Comparison of ENCODE assay signal across 12 cellular contexts in genomic region chr15:52728899-52729298, GRCh38. TPM values are rescaled to one million over a fixed set of nuclear protein-coding genes. Genes with fewer than 3 reads are reported as not detected.
DNase-seq lines count a peak whose midpoint lies in the region; ATAC-seq and TF ChIP-seq lines count a peak whose summit lies in the region.
"Had no signal": no experiment of that assay in that cellular context is flagged by ENCODE, and none has a peak within 500 bp of the region (broad histone marks: within the 10 kb centered on the region; RNA-seq: fewer than 3 reads in every experiment).

No MANE protein-coding gene starts in this region.

- no peaks in the 10 kb centered on the region for H3K9me3 ChIP-seq in A673 (ENCODE audit: low read depth, low read length, poor library complexity, severe bottlenecking)
- no peaks in the 10 kb centered on the region for H3K9me3 ChIP-seq in GM23248 (ENCODE audit: low read depth)
- no peaks in the 10 kb centered on the region for H3K9me3 ChIP-seq in RWPE2 (ENCODE audit: severe bottlenecking)

- TF ChIP-seq CTCF in A673 (conservative IDR thresholded peaks at IDR 0.05; ENCODE audit: low read depth, low read length) (no peak), RWPE2 (IDR thresholded peaks at IDR 0.05; ENCODE audit: poor library complexity, severe bottlenecking) (no peak), GM13976 (IDR thresholded peaks at IDR 0.05; ENCODE audit: borderline replicate concordance, control extremely low read depth, extremely low read depth, insufficient read depth, missing control alignments) (no peak)

- POLR2A ChIA-PET in A673 (lab: Charles Lee; ENCODE audit: low non-redundant PET), result no interaction called here

- in situ Hi-C loops in GM23248 (cut with MboI) (loop anchor here (25.0 kb wide), 1 partner anchor 392 kb away; no protein-coding TSS in a partner anchor), GM13976 (cut with MboI; ENCODE audit: low sequenced_read_pairs, unreplicated experiment) (no loop called here)

- ATAC-seq in RWPE2 (ENCODE audit: low read depth), result peak; percentile 79

- H3K9ac ChIP-seq in GM23248, result no peak overlapping the region

- H3K4me3 ChIP-seq in A673 (ENCODE audit: low read depth, low read length, poor library complexity, severe bottlenecking), result no peak overlapping the region
- H3K4me3 ChIP-seq in GM23248, result no peak overlapping the region
- H3K4me3 ChIP-seq in RWPE2 (ENCODE audit: severe bottlenecking), result no peak overlapping the region

- no TSS peak for BruUV-seq in A673 (replicated peaks; lab: Mats Ljungman, UMichigan)

- intact Hi-C loops in A673 (cut with micrococcal nuclease; ENCODE audit: unreplicated experiment), result no loop called here

- H3K27me3 ChIP-seq in A673 (replicated peaks; ENCODE audit: insufficient read depth, low read depth, low read length, poor library complexity), result no peaks in the 10 kb centered on the region
- H3K27me3 ChIP-seq in GM23248 (replicated peaks; ENCODE audit: insufficient read depth), result no peaks in the 10 kb centered on the region
- no peaks in the 10 kb centered on the region for H3K27me3 ChIP-seq in RWPE2 (ENCODE audit: insufficient read depth, poor library complexity, severe bottlenecking)

- H3K27ac ChIP-seq in A673 (ENCODE audit: low read depth, low read length, poor library complexity, severe bottlenecking), result no peak overlapping the region
- H3K27ac ChIP-seq in GM23248, result peak overlapping the region; percentile 15; the same call in 1 of the 2 replicates
- peak overlapping the region; percentile 43 for H3K27ac ChIP-seq in RWPE2 (ENCODE audit: poor library complexity, severe bottlenecking)
- H3K27ac ChIP-seq in substantia nigra (ENCODE audit: low read depth, low read length, poor library complexity, severe bottlenecking), result no peak overlapping the region

- H3F3A ChIP-seq in GM23248 (ENCODE audit: insufficient read depth), result peaks cover 6% of the 10 kb centered on the region; the same call in 1 of the 2 replicates

- no peaks in the 10 kb centered on the region for H3K9me2 ChIP-seq in GM23248 (ENCODE audit: insufficient read depth)

- peaks cover 10% of the 10 kb centered on the region for H3K4me1 ChIP-seq in A673 (ENCODE audit: insufficient read depth, low read length, poor library complexity, severe bottlenecking)
- peaks cover 26% of the 10 kb centered on the region for H3K4me1 ChIP-seq in GM23248 (ENCODE audit: insufficient read depth)
- peaks cover 20% of the 10 kb centered on the region for H3K4me1 ChIP-seq in RWPE2 (ENCODE audit: insufficient read depth, poor library complexity, severe bottlenecking)

- H3K36me3 ChIP-seq in A673 (ENCODE audit: insufficient read depth, low read length, poor library complexity, severe bottlenecking) (no peaks in the 10 kb centered on the region), GM23248 (ENCODE audit: low read depth) (no peaks in the 10 kb centered on the region), RWPE2 (ENCODE audit: low read depth) (no peaks in the 10 kb centered on the region)

- H3K4me2 ChIP-seq in GM23248 (ENCODE audit: unreplicated experiment), result peak overlapping the region; percentile 62

- DNase-seq in A673 (ENCODE audit: low spot score) (peak; percentile 30), GM23248 (peak; percentile 80), RWPE2 (ENCODE audit: low spot score) (no peak), fibroblast of gingiva (ENCODE audit: low read depth) (peak; percentile 53), GM13976 (ENCODE audit: low spot score) (no peak), UCSD-AML1 (lab: John Stamatoyannopoulos, UW; ENCODE audit: unreplicated experiment) (no peak), substantia nigra (lab: John Stamatoyannopoulos, UW) (no peak), foreskin melanocyte (no peak)
- DNase-seq: activated CD4-positive, CD25-positive, alpha-beta regulatory T cell treated with anti-CD3 and anti-CD28 coated beads, Interleukin-2, amount 50 U/mL, for 72 hours; DMS79 treated with DMSO at 0.1 percent for 48 hours; NCI-H1436; NCI-H774 had no signal

- no peaks in the 10 kb centered on the region for H3K79me2 ChIP-seq in GM23248 (ENCODE audit: insufficient read depth)

- H4K20me1 ChIP-seq in GM23248 (ENCODE audit: insufficient read depth), result no peaks in the 10 kb centered on the region

- 1 to 2% methylated on average over 2 of the region's 2 CpGs for WGBS in GM23248 (ENCODE audit: low coverage in 1 of 2, low lambda C conversion rate in 2 of 2, missing lambda C conversion rate in 2 of 2), 2 experiments

- no peak overlapping the region for H2AFZ ChIP-seq in GM23248

- CTCF ChIA-PET in A673 (lab: Charles Lee), result no interaction called here

RNA-seq across cellular contexts. Expression of gene ATOSA, which starts 49.7 kb away (rescaled TPM):
- total RNA-seq in A673 (2021), result 5.3 and 6.1 TPM in 2 replicates
- total RNA-seq in GM23248 (2014; rRNA removed; shearing (Covaris generic)), result 10.0 and 11.0 TPM in 2 replicates
- polyA plus RNA-seq in GM23248 (2016; fragmentation: Nextera tagmentation; extraction: Ambion mirVana), result 6.1 and 6.3 TPM in 2 replicates

Comparison
In these comparisons a context has a peak if more than half of its experiments do, and no peak if none do; other contexts are left out.
1. DNase-seq: peak in A673 (single experiment), GM23248 (single experiment) and fibroblast of gingiva (single experiment); none in RWPE2 (single experiment), GM13976 (single experiment), UCSD-AML1 (single experiment), substantia nigra (0 of 49) and foreskin melanocyte (single experiment).
2. H3K27ac ChIP-seq: peak in GM23248 (single experiment) and RWPE2 (single experiment); none in A673 (single experiment) and substantia nigra (single experiment).